Comparison of ENCODE assay signal across 19 cellular contexts in genomic region chr13:114286808-114287207, GRCh38. TPM values are rescaled to one million over a fixed set of nuclear protein-coding genes. Genes with fewer than 3 reads are reported as not detected.
DNase-seq lines count a peak whose midpoint lies in the region; ATAC-seq and TF ChIP-seq lines count a peak whose summit lies in the region.
"Had no signal": no experiment of that assay in that cellular context is flagged by ENCODE, and none has a peak within 500 bp of the region (broad histone marks: within the 10 kb centered on the region; RNA-seq: fewer than 3 reads in every experiment).

No MANE protein-coding gene starts in this region.

- 92 to 94% methylated on average over 6 to 8 of the region's 8 CpGs for WGBS in mesodermal cell (ENCODE audit: insufficient coverage in 2 of 2), 2 experiments

- H3K4me1 ChIP-seq in mesodermal cell (ENCODE audit: control insufficient read depth, insufficient read depth, low read length, poor library complexity, severe bottlenecking): peaks cover 10% of the 10 kb centered on the region

- DNase-seq in AG10803 (ENCODE audit: low read depth): peak; percentile 47
- peak; percentile 39 for DNase-seq in HK-2 (ENCODE audit: unreplicated experiment)
- no peak for DNase-seq in chondrocyte (ENCODE audit: low spot score)
- DNase-seq in stimulated activated CD4-positive, alpha-beta T cell treated with anti-CD3 and anti-CD28 coated beads, Interleukin-15, amount 100 ng/mL, for 24 hours: no peak
- DNase-seq in activated CD4-positive, alpha-beta T cell treated with anti-CD3 and anti-CD28 coated beads, Interleukin-2, amount 10 ng/mL, durations not matched to agents 24 days and 14 days: no peak
- DNase-seq: aorta; cortex of kidney; NCI-H524 treated with DMSO at 0.1 percent for 48 hours; right cardiac atrium; Right ventricle myocardium superior; stimulated activated CD4-positive, alpha-beta T cell treated with anti-CD3 and anti-CD28 coated beads, Interleukin-1b, Interleukin-23, amount 100 ng/mL, for 48 hours; T-cell; WERI-Rb-1 had no signal

- H3K36me3 Mint-ChIP-seq in chondrocyte (ENCODE audit: low read depth): peaks cover 35% of the 10 kb centered on the region
- H3K36me3 Mint-ChIP-seq in activated CD4-positive, alpha-beta T cell treated with anti-CD3 and anti-CD28 coated beads, Interleukin-2, amount 10 ng/mL, durations not matched to agents 24 days and 14 days (ENCODE audit: low read depth): peaks cover 57% of the 10 kb centered on the region

- H3K27ac Mint-ChIP-seq in chondrocyte (ENCODE audit: unreplicated experiment): peak overlapping the region; percentile 25
- H3K27ac Mint-ChIP-seq in activated CD4-positive, alpha-beta T cell treated with anti-CD3 and anti-CD28 coated beads, Interleukin-2, amount 10 ng/mL, durations not matched to agents 24 days and 14 days: no peak overlapping the region
- H3K27ac Mint-ChIP-seq: neural progenitor cell had no signal

- H3K27ac ChIP-seq in mesodermal cell (ENCODE audit: low read depth, low read length, severe bottlenecking): peak overlapping the region; percentile 16
- H3K27ac ChIP-seq: epithelial cell of prostate, neural progenitor cell, vagina, WERI-Rb-1 had no signal

- H3K27me3 Mint-ChIP-seq in chondrocyte (ENCODE audit: low read depth): no peaks in the 10 kb centered on the region
- no peaks in the 10 kb centered on the region for H3K27me3 Mint-ChIP-seq in activated CD4-positive, alpha-beta T cell treated with anti-CD3 and anti-CD28 coated beads, Interleukin-2, amount 10 ng/mL, durations not matched to agents 24 days and 14 days
- H3K27me3 Mint-ChIP-seq: T-cell had no signal

- H3K9me3 Mint-ChIP-seq in chondrocyte (ENCODE audit: low read depth): no peaks in the 10 kb centered on the region
- no peaks in the 10 kb centered on the region for H3K9me3 Mint-ChIP-seq in activated CD4-positive, alpha-beta T cell treated with anti-CD3 and anti-CD28 coated beads, Interleukin-2, amount 10 ng/mL, durations not matched to agents 24 days and 14 days
- H3K9me3 Mint-ChIP-seq: neural progenitor cell, T-cell had no signal

- intact Hi-C loops in activated CD4-positive, alpha-beta T cell treated with anti-CD3 and anti-CD28 coated beads, Interleukin-2, amount 10 ng/mL, durations not matched to agents 24 days and 14 days (cut with micrococcal nuclease): no loop called here

- H3K9me3 ChIP-seq in mesodermal cell (ENCODE audit: control insufficient read depth, low read length): no peaks in the 10 kb centered on the region
- H3K9me3 ChIP-seq: vagina had no signal

- peaks cover 32% of the 10 kb centered on the region for H3K4me1 Mint-ChIP-seq in chondrocyte (ENCODE audit: low read depth)
- peaks cover 19% of the 10 kb centered on the region for H3K4me1 Mint-ChIP-seq in activated CD4-positive, alpha-beta T cell treated with anti-CD3 and anti-CD28 coated beads, Interleukin-2, amount 10 ng/mL, durations not matched to agents 24 days and 14 days

- no peak overlapping the region for H3K4me3 Mint-ChIP-seq in chondrocyte (ENCODE audit: unreplicated experiment)
- H3K4me3 Mint-ChIP-seq in activated CD4-positive, alpha-beta T cell treated with anti-CD3 and anti-CD28 coated beads, Interleukin-2, amount 10 ng/mL, durations not matched to agents 24 days and 14 days: no peak overlapping the region
- H3K4me3 Mint-ChIP-seq: neural progenitor cell, T-cell had no signal

- peaks cover 76% of the 10 kb centered on the region for H3K36me3 ChIP-seq in mesodermal cell (ENCODE audit: control insufficient read depth, insufficient read depth, low read length)
- H3K36me3 ChIP-seq: neural progenitor cell had no signal

- TF ChIP-seq CTCF in AG10803 (conservative IDR thresholded peaks at IDR 0.05; ENCODE audit: low read length): no peak
- TF ChIP-seq CTCF in chondrocyte (IDR thresholded peaks at IDR 0.05): no peak

- ATAC-seq in GM21723 (IDR thresholded peaks at IDR 0.05; ENCODE audit: unreplicated experiment) (no peak), GM18870 (IDR thresholded peaks at IDR 0.05; ENCODE audit: unreplicated experiment) (no peak)
- ATAC-seq: right cardiac atrium, T-cell had no signal

- H3K4me3 ChIP-seq in AG10803 (ENCODE audit: low read length) (no peak overlapping the region), mesodermal cell (ENCODE audit: extremely low read depth, insufficient read depth, low read length, poor library complexity, severe bottlenecking) (no peak overlapping the region)
- H3K4me3 ChIP-seq: neural progenitor cell, vagina had no signal

RNA-seq across cellular contexts. Expression of gene UPF3A, which starts 5.4 kb away (rescaled TPM):
- total RNA-seq in chondrocyte: 44.4 to 48.7 TPM (median 46.2 TPM) in 3 replicates
- polyA plus RNA-seq in mesodermal cell (2013, experiment 1 of 2): 69.7 TPM
- 74.9 TPM for polyA plus RNA-seq in mesodermal cell (2013, experiment 2 of 2)
- total RNA-seq in activated CD4-positive, alpha-beta T cell treated with anti-CD3 and anti-CD28 coated beads, Interleukin-2, amount 10 ng/mL, durations not matched to agents 24 days and 14 days: 51.4 and 52.1 TPM in 2 replicates

RNA-seq across cellular contexts. Expression of gene CHAMP1, which starts 27.5 kb away (rescaled TPM):
- total RNA-seq in chondrocyte: 22.0 to 25.0 TPM (median 23.5 TPM) in 3 replicates
- 25.3 TPM for polyA plus RNA-seq in mesodermal cell (2013, experiment 1 of 2)
- polyA plus RNA-seq in mesodermal cell (2013, experiment 2 of 2): 27.1 TPM
- 46.9 and 48.2 TPM in 2 replicates for total RNA-seq in activated CD4-positive, alpha-beta T cell treated with anti-CD3 and anti-CD28 coated beads, Interleukin-2, amount 10 ng/mL, durations not matched to agents 24 days and 14 days

RNA-seq across cellular contexts. Expression of gene CDC16, which starts 52.1 kb away (rescaled TPM):
- total RNA-seq in chondrocyte: 69.0 to 83.0 TPM (median 78.0 TPM) in 3 replicates
- polyA plus RNA-seq in mesodermal cell (2013, experiment 1 of 2): 66.3 TPM
- 57.1 TPM for polyA plus RNA-seq in mesodermal cell (2013, experiment 2 of 2)
- total RNA-seq in activated CD4-positive, alpha-beta T cell treated with anti-CD3 and anti-CD28 coated beads, Interleukin-2, amount 10 ng/mL, durations not matched to agents 24 days and 14 days: 84.5 and 85.4 TPM in 2 replicates

Comparison
In these comparisons a context has a peak if more than half of its experiments do, and no peak if none do; other contexts are left out.
1. DNase-seq: peak in AG10803 (single experiment) and HK-2 (single experiment); none in chondrocyte (single experiment), stimulated activated CD4-positive, alpha-beta T cell treated with anti-CD3 and anti-CD28 coated beads, Interleukin-15, amount 100 ng/mL, for 24 hours (single experiment) and activated CD4-positive, alpha-beta T cell treated with anti-CD3 and anti-CD28 coated beads, Interleukin-2, amount 10 ng/mL, durations not matched to agents 24 days and 14 days (single experiment).